In genomic region chr13:99272481-99272880, GRCh38 we compare ENCODE assay signal across 2 cellular contexts.
TF ChIP-seq lines count a peak whose summit lies in the region.

No MANE protein-coding gene starts in this region.

TF ChIP-seq in GM12891, 5 proteins besides CTCF, POLR2A, EP300 and RAD21:
- TF ChIP-seq SPI1 (IDR thresholded peaks at IDR 0.05; ENCODE audit: low read depth, low read length) (no peak), TAF1 (IDR thresholded peaks at IDR 0.05; ENCODE audit: low read depth, low read length) (no peak), POLR2AphosphoS5 (IDR thresholded peaks at IDR 0.05; ENCODE audit: low read depth, low read length) (no peak), PAX5 (IDR thresholded peaks at IDR 0.05; ENCODE audit: insufficient read depth, low read length, severe bottlenecking) (no peak), POU2F2 (IDR thresholded peaks at IDR 0.05; ENCODE audit: low read depth, low read length) (no peak)

TF ChIP-seq in K562, 482 proteins besides CTCF, POLR2A, EP300 and RAD21:
- TF ChIP-seq PRPF4 (IDR thresholded peaks at IDR 0.05; ENCODE audit: insufficient read depth, low read depth, low read length, poor library complexity, severe bottlenecking) (no peak), ZNF274 (IDR thresholded peaks at IDR 0.05; ENCODE audit: borderline replicate concordance, low read depth, low read length) (no peak), RB1 (IDR thresholded peaks at IDR 0.05; ENCODE audit: low read depth) (no peak), CCAR2 (IDR thresholded peaks at IDR 0.05; ENCODE audit: low read depth, low read length) (no peak), ZBTB12 (CRISPR knock-in tag; IDR thresholded peaks at IDR 0.05) (no peak), VEZF1 (CRISPR knock-in tag; IDR thresholded peaks at IDR 0.05) (no peak), ZNF717 (CRISPR knock-in tag; IDR thresholded peaks at IDR 0.05) (no peak), ZNF3 (CRISPR knock-in tag; IDR thresholded peaks at IDR 0.05) (no peak), SIX5 (IDR thresholded peaks at IDR 0.05; ENCODE audit: borderline replicate concordance in 1 of 2, insufficient read depth in 1 of 2, low read depth in 1 of 2, low read length in 2 of 2) (no peak), NR2F6 (CRISPR knock-in tag; IDR thresholded peaks at IDR 0.05) (no peak), HNRNPK (IDR thresholded peaks at IDR 0.05; ENCODE audit: low read depth, low read length, poor library complexity, severe bottlenecking) (no peak), ZBTB40 (IDR thresholded peaks at IDR 0.05) (no peak), ZBTB40 (CRISPR knock-in tag; IDR thresholded peaks at IDR 0.05) (no peak), MED1 (CRISPR knock-in tag; IDR thresholded peaks at IDR 0.05; ENCODE audit: borderline replicate concordance) (no peak), ZNF311 (CRISPR knock-in tag; IDR thresholded peaks at IDR 0.05) (no peak), HIVEP1 (CRISPR knock-in tag; IDR thresholded peaks at IDR 0.05) (no peak), ZC3H11A (IDR thresholded peaks at IDR 0.05; ENCODE audit: low read depth, low read length) (no peak), ZNF347 (CRISPR knock-in tag; IDR thresholded peaks at IDR 0.05; ENCODE audit: low read depth) (no peak)
